14 cellular contexts compared by ENCODE assay signal in the genomic region with DNA sequence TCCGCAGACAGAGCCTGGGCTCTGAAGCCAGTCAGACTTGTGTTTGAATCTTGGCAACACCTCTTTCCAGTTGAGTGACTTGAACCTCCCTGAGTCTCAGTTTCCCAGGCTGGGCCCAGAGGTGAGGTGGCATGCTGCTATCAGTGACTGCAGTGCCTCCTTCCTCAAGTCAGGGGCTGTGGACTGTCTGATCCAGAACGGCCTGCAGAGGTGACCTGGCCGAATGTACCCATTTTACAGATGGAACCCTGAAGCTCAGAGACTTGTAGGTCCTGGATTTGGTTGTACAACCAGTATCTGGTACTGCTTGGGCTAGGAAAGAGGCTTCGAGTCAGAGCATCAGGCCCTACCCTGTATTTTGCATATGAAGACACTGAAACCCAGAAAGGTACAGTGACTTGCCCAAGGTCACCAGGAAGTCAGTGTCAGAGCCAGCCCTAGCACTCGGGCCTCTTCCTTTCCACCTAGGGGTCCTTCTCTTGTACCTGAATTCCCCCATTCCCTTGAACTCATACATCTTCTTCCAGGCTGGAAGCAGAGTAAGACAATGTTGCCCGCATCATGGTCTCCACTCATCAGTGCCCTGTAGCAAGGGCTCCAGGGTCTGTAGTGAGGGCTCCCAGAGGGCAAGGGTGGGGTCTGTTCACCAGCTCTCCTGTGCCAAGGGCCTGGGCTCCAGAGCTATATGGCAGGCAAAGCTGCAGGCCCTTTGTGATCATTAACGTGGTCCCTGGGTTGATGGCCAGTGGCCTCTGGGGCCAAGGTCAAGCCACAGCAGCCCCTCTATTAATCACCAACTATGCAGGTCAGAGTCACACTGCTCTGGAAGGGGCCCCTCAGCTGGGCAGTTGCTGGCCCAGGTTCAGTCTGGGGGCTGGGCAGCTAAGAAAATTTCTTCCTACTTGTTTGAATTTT. TPM values are rescaled to one million over a fixed set of nuclear protein-coding genes. Genes with fewer than 3 reads are reported as not detected.
DNase-seq lines count a peak whose midpoint lies in the region; ATAC-seq and TF ChIP-seq lines count a peak whose summit lies in the region.
"Had no signal": no experiment of that assay in that cellular context is flagged by ENCODE, and none has a peak within 500 bp of the region (broad histone marks: within the 10 kb centered on the region; RNA-seq: fewer than 3 reads in every experiment).

No MANE protein-coding gene starts in this region.

- CTCF ChIA-PET in activated CD4-positive, alpha-beta memory T cell treated with anti-CD3 and anti-CD28 coated beads, Interleukin-2, amount 10 ng/mL, durations not matched to agents 7 days and 5 days (lab: Charles Lee): interaction anchor here (0.8 to 1.4 kb wide), 2 partner anchors 19 to 84 kb away, joined by 3 to 4 read pairs; no protein-coding TSS in a partner anchor

- DNase-seq in neural crest cell (ENCODE audit: low read depth, low spot score) (no peak), testis (no peak)
- DNase-seq in activated CD4-positive, alpha-beta memory T cell treated with anti-CD3 and anti-CD28 coated beads, Interleukin-2, amount 10 ng/mL, durations not matched to agents 7 days and 5 days: no peak
- DNase-seq in stimulated activated CD4-positive, alpha-beta T cell treated with anti-CD3 and anti-CD28 coated beads, Interleukin-12 subunit alpha, Interleukin-12 subunit beta, amount 100 ng/mL, for 4 hours: no peak
- DNase-seq in stimulated activated naive B cell treated with anti-CD40 and anti-IgM and Interleukin-4, amounts not matched to agents 10 μg/mL and 1 μg/mL and 100 μg/mL, for 72 hours: no peak
- DNase-seq: activated T-cell treated with anti-CD3 and anti-CD28 coated beads, Interleukin-2, amount 50 U/mL, for 1 hour; DMS79; NCI-H1105 treated with DMSO at 0.1 percent for 48 hours; NCI-H446 treated with DMSO at 0.1 percent for 48 hours; PC-3; stimulated activated CD4-positive, alpha-beta T cell treated with anti-CD3 and anti-CD28 coated beads, Interleukin-15, amount 100 ng/mL, for 24 hours had no signal

- H3K9me3 Mint-ChIP-seq in neural crest cell: no peaks in the 10 kb centered on the region
- no peaks in the 10 kb centered on the region for H3K9me3 Mint-ChIP-seq in activated CD4-positive, alpha-beta memory T cell treated with anti-CD3 and anti-CD28 coated beads, Interleukin-2, amount 10 ng/mL, durations not matched to agents 7 days and 5 days
- no peaks in the 10 kb centered on the region for H3K9me3 Mint-ChIP-seq in stimulated activated naive B cell treated with anti-CD40 and anti-IgM and Interleukin-4, amounts not matched to agents 10 μg/mL and 1 μg/mL and 100 μg/mL, for 72 hours

- peaks cover 60% of the 10 kb centered on the region for H3K4me1 Mint-ChIP-seq in neural crest cell
- H3K4me1 Mint-ChIP-seq in activated CD4-positive, alpha-beta memory T cell treated with anti-CD3 and anti-CD28 coated beads, Interleukin-2, amount 10 ng/mL, durations not matched to agents 7 days and 5 days: peaks cover 16% of the 10 kb centered on the region
- H3K4me1 Mint-ChIP-seq in stimulated activated naive B cell treated with anti-CD40 and anti-IgM and Interleukin-4, amounts not matched to agents 10 μg/mL and 1 μg/mL and 100 μg/mL, for 72 hours: peaks cover 14 to 30% of the 10 kb centered on the region in 2 donors

- no peaks in the 10 kb centered on the region for H3K36me3 ChIP-seq in gastroesophageal sphincter
- no peaks in the 10 kb centered on the region for H3K36me3 ChIP-seq in testis (ENCODE audit: low read depth, missing control alignments)

- H3K4me3 ChIP-seq in gastroesophageal sphincter (no peak overlapping the region), testis (no peak overlapping the region)

- no peaks in the 10 kb centered on the region for H3K27me3 ChIP-seq in gastroesophageal sphincter
- H3K27me3 ChIP-seq in testis: no peaks in the 10 kb centered on the region

- H3K27ac ChIP-seq in angular gyrus (ENCODE audit: low read depth, low read length) (peak overlapping the region; percentile 93), gastroesophageal sphincter (peak overlapping the region; percentile 94 to 97 (median 96)), testis (peak overlapping the region; percentile 64 to 87)

- WGBS in gastroesophageal sphincter (ENCODE audit: low coverage in 1 of 2), 2 donors: 78 to 92% methylated on average over 2 of the region's 7 CpGs
- WGBS in testis, 2 donors: 78 to 80% methylated on average over 5 to 6 of the region's 7 CpGs

- no peak overlapping the region for H3K27ac Mint-ChIP-seq in neural crest cell (ENCODE audit: unreplicated experiment)
- no peak overlapping the region for H3K27ac Mint-ChIP-seq in activated CD4-positive, alpha-beta memory T cell treated with anti-CD3 and anti-CD28 coated beads, Interleukin-2, amount 10 ng/mL, durations not matched to agents 7 days and 5 days
- no peak overlapping the region for H3K27ac Mint-ChIP-seq in stimulated activated naive B cell treated with anti-CD40 and anti-IgM and Interleukin-4, amounts not matched to agents 10 μg/mL and 1 μg/mL and 100 μg/mL, for 72 hours

- TF ChIP-seq POLR2A in gastroesophageal sphincter (IDR thresholded peaks at IDR 0.05) (no peak), testis (IDR thresholded peaks at IDR 0.05) (no peak)

- peaks cover 8% of the 10 kb centered on the region for H3K27me3 Mint-ChIP-seq in neural crest cell (ENCODE audit: low read depth)
- H3K27me3 Mint-ChIP-seq in activated CD4-positive, alpha-beta memory T cell treated with anti-CD3 and anti-CD28 coated beads, Interleukin-2, amount 10 ng/mL, durations not matched to agents 7 days and 5 days: peaks cover 20% of the 10 kb centered on the region
- H3K27me3 Mint-ChIP-seq in stimulated activated naive B cell treated with anti-CD40 and anti-IgM and Interleukin-4, amounts not matched to agents 10 μg/mL and 1 μg/mL and 100 μg/mL, for 72 hours: peaks cover 6 to 10% of the 10 kb centered on the region in 2 donors

- POLR2A ChIA-PET in activated CD4-positive, alpha-beta memory T cell treated with anti-CD3 and anti-CD28 coated beads, Interleukin-2, amount 10 ng/mL, durations not matched to agents 7 days and 5 days (lab: Charles Lee): no interaction called here

- intact Hi-C loops in testis (cut with DNase I; ENCODE audit: low total_unique reads): no loop called here

- H3K4me1 ChIP-seq in gastroesophageal sphincter (peaks cover 39 to 96% (median 79%) of the 10 kb centered on the region in 3 donors), testis (peaks cover 65% of the 10 kb centered on the region)

- peak overlapping the region; percentile 27 for H3K4me3 Mint-ChIP-seq in neural crest cell
- no peak overlapping the region for H3K4me3 Mint-ChIP-seq in activated CD4-positive, alpha-beta memory T cell treated with anti-CD3 and anti-CD28 coated beads, Interleukin-2, amount 10 ng/mL, durations not matched to agents 7 days and 5 days
- H3K4me3 Mint-ChIP-seq in stimulated activated naive B cell treated with anti-CD40 and anti-IgM and Interleukin-4, amounts not matched to agents 10 μg/mL and 1 μg/mL and 100 μg/mL, for 72 hours: no peak overlapping the region

- H3K9me3 ChIP-seq in gastroesophageal sphincter (no peaks in the 10 kb centered on the region), testis (no peaks in the 10 kb centered on the region)

- ATAC-seq in gastroesophageal sphincter (no peak), GM19463 (IDR thresholded peaks at IDR 0.05; ENCODE audit: unreplicated experiment) (no peak)
- ATAC-seq in stimulated activated naive B cell treated with anti-CD40 and anti-IgM and Interleukin-4, amounts not matched to agents 10 μg/mL and 1 μg/mL and 100 μg/mL, for 72 hours (replicated peaks): no peak
- ATAC-seq: PC-3 had no signal

- TF ChIP-seq CTCF in gastroesophageal sphincter (IDR thresholded peaks at IDR 0.05) (no peak), neural crest cell (conservative IDR thresholded peaks at IDR 0.05) (no peak), testis (IDR thresholded peaks at IDR 0.05) (no peak)

- no peaks in the 10 kb centered on the region for H3K36me3 Mint-ChIP-seq in neural crest cell (ENCODE audit: low read depth)
- no peaks in the 10 kb centered on the region for H3K36me3 Mint-ChIP-seq in activated CD4-positive, alpha-beta memory T cell treated with anti-CD3 and anti-CD28 coated beads, Interleukin-2, amount 10 ng/mL, durations not matched to agents 7 days and 5 days (ENCODE audit: low read depth)
- H3K36me3 Mint-ChIP-seq in stimulated activated naive B cell treated with anti-CD40 and anti-IgM and Interleukin-4, amounts not matched to agents 10 μg/mL and 1 μg/mL and 100 μg/mL, for 72 hours: peaks cover 2 to 16% of the 10 kb centered on the region in 2 donors

- no peak for TF ChIP-seq EP300 in gastroesophageal sphincter (IDR thresholded peaks at IDR 0.05)

RNA-seq across cellular contexts. Expression of a gene that starts 28.5 kb away (rescaled TPM):
- total RNA-seq in gastroesophageal sphincter: 1,000 to 10,000 TPM; 2,362 to 3,466 (median 3,146) TPM
- total RNA-seq in neural crest cell: 77.2 and 84.7 TPM in 2 replicates
- 100 to 1,000 TPM; 206 to 356 TPM for total RNA-seq in testis
- 392 TPM for polyA plus RNA-seq in testis (ENCODE audit: insufficient read depth, low read depth, low replicate concordance)
- total RNA-seq in activated CD4-positive, alpha-beta memory T cell treated with anti-CD3 and anti-CD28 coated beads, Interleukin-2, amount 10 ng/mL, durations not matched to agents 7 days and 5 days: 1 to 10 TPM; 5.8 to 6.0 TPM

Comparison
In these comparisons a context has a peak if more than half of its experiments do, and no peak if none do; other contexts are left out.
1. RNA of a gene that starts 28.5 kb away (total RNA-seq): 2,362 to 3,466 TPM in gastroesophageal sphincter, 206 to 356 TPM in testis and 77.2 to 84.7 TPM in neural crest cell; 5.8 to 6.0 TPM in activated CD4-positive, alpha-beta memory T cell treated with anti-CD3 and anti-CD28 coated beads, Interleukin-2, amount 10 ng/mL, durations not matched to agents 7 days and 5 days; every median in the first group is over 10 times any median in the second.
2. Peak in every context shown above with its lines, with median percentiles within 50 percentile points of each other: H3K27ac ChIP-seq.